ENCODE assay signal across 15 cellular contexts in the genomic region with DNA sequence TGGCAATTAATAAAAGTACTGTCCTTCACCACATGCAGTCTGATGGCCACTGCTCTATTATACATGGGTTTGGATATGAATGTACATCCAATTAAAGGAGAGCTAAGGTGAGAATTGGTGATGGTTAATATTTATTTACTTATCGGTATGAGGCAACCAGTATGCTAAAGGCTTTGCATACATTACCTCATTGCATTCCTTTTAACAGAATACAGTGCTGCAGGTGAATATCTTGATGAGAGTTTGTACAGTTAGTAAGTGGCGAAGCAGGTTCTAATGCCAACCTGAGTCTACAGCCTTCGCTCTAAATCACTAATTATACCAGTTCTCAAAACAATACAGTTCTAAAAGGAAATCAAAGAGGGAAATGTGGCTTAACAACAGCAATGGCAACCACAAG.
"Had no signal": no experiment of that assay in that cellular context is flagged by ENCODE, and none has a peak within 500 bp of the region (broad histone marks: within the 10 kb centered on the region; RNA-seq: fewer than 3 reads in every experiment).

No MANE protein-coding gene starts in this region.

- DNase-seq: activated CD4-positive, alpha-beta memory T cell treated with anti-CD3 and anti-CD28 coated beads for 36 hours; activated CD4-positive, alpha-beta T cell treated with anti-CD3 and anti-CD28 coated beads, Interleukin-2, amount 10 ng/mL, durations not matched to agents 24 days and 14 days; activated CD4-positive, CD25-positive, alpha-beta regulatory T cell treated with anti-CD3 and anti-CD28 coated beads, Interleukin-2, amount 50 U/mL, for 72 hours; activated CD8-positive, alpha-beta memory T cell treated with anti-CD3 and anti-CD28 coated beads, Interleukin-2, amount 50 U/mL, for 48 hours; activated gamma-delta T cell; activated naive CD4-positive, alpha-beta T cell treated with anti-CD3 and anti-CD28 coated beads, Interleukin-2, amount 10 ng/mL, durations not matched to agents 7 days and 5 days; activated naive CD8-positive, alpha-beta T cell treated with anti-CD3 and anti-CD28 coated beads, Interleukin-2, amount 10 ng/mL, durations not matched to agents 7 days and 5 days; activated T-cell treated with anti-CD3 and anti-CD28 coated beads, Interleukin-2, amount 50 U/mL, for 24 hours; endodermal cell; kidney glomerular epithelial cell; left lung; right lobe of liver; stimulated activated CD4-positive, alpha-beta T cell treated with anti-CD3 and anti-CD28 coated beads, Interleukin-2, amount 100 ng/mL, for 48 hours; stimulated activated naive CD4-positive, alpha-beta T cell treated with Interleukin-2 at 50 U/mL for 16 hours; T-helper 9 cell had no signal

- ATAC-seq: left lung, right lobe of liver had no signal
